Comparison of ENCODE assay signal across 1 cellular context in the genomic region with DNA sequence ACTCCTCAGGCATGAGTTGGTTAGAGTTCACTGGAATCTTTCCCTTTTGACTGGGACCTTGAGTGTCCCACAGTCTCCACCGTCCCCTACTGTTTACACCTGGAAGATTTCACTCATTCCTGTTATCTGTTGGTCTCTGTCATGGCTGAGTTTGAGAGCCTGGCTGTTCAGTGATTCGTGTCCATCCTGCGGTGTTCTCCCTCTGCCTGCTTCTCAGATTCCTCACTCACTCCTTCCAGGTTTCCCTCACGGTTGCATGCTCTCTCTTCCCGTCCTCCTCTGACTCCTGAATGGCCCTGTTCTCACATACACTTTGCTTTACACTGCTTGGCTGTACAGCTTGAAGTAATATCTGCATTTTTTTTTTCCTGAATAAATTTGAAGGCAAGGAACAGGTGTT.
TF ChIP-seq lines count a peak whose summit lies in the region.

No MANE protein-coding gene starts in this region.

TF ChIP-seq in GM23338, 12 proteins besides CTCF, POLR2A, EP300 and RAD21 (continued from another document):
- TF ChIP-seq, protein P1, sequence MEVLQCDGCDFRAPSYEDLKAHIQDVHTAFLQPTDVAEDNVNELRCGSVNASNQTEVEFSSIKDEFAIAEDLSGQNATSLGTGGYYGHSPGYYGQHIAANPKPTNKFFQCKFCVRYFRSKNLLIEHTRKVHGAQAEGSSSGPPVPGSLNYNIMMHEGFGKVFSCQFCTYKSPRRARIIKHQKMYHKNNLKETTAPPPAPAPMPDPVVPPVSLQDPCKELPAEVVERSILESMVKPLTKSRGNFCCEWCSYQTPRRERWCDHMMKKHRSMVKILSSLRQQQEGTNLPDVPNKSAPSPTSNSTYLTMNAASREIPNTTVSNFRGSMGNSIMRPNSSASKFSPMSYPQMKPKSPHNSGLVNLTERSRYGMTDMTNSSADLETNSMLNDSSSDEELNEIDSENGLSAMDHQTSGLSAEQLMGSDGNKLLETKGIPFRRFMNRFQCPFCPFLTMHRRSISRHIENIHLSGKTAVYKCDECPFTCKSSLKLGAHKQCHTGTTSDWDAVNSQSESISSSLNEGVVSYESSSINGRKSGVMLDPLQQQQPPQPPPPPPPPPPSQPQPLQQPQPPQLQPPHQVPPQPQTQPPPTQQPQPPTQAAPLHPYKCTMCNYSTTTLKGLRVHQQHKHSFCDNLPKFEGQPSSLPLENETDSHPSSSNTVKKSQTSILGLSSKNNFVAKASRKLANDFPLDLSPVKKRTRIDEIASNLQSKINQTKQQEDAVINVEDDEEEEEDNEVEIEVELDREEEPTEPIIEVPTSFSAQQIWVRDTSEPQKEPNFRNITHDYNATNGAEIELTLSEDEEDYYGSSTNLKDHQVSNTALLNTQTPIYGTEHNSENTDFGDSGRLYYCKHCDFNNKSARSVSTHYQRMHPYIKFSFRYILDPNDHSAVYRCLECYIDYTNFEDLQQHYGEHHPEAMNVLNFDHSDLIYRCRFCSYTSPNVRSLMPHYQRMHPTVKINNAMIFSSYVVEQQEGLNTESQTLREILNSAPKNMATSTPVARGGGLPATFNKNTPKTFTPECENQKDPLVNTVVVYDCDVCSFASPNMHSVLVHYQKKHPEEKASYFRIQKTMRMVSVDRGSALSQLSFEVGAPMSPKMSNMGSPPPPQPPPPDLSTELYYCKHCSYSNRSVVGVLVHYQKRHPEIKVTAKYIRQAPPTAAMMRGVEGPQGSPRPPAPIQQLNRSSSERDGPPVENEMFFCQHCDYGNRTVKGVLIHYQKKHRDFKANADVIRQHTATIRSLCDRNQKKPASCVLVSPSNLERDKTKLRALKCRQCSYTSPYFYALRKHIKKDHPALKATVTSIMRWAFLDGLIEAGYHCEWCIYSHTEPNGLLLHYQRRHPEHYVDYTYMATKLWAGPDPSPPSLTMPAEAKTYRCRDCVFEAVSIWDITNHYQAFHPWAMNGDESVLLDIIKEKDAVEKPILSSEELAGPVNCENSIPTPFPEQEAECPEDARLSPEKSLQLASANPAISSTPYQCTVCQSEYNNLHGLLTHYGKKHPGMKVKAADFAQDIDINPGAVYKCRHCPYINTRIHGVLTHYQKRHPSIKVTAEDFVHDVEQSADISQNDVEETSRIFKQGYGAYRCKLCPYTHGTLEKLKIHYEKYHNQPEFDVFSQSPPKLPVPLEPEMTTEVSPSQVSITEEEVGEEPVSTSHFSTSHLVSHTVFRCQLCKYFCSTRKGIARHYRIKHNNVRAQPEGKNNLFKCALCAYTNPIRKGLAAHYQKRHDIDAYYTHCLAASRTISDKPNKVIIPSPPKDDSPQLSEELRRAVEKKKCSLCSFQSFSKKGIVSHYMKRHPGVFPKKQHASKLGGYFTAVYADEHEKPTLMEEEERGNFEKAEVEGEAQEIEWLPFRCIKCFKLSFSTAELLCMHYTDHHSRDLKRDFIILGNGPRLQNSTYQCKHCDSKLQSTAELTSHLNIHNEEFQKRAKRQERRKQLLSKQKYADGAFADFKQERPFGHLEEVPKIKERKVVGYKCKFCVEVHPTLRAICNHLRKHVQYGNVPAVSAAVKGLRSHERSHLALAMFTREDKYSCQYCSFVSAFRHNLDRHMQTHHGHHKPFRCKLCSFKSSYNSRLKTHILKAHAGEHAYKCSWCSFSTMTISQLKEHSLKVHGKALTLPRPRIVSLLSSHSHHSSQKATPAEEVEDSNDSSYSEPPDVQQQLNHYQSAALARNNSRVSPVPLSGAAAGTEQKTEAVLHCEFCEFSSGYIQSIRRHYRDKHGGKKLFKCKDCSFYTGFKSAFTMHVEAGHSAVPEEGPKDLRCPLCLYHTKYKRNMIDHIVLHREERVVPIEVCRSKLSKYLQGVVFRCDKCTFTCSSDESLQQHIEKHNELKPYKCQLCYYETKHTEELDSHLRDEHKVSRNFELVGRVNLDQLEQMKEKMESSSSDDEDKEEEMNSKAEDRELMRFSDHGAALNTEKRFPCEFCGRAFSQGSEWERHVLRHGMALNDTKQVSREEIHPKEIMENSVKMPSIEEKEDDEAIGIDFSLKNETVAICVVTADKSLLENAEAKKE (CRISPR knock-in tag; IDR thresholded peaks at IDR 0.05): no peak
- TF ChIP-seq, protein P2, sequence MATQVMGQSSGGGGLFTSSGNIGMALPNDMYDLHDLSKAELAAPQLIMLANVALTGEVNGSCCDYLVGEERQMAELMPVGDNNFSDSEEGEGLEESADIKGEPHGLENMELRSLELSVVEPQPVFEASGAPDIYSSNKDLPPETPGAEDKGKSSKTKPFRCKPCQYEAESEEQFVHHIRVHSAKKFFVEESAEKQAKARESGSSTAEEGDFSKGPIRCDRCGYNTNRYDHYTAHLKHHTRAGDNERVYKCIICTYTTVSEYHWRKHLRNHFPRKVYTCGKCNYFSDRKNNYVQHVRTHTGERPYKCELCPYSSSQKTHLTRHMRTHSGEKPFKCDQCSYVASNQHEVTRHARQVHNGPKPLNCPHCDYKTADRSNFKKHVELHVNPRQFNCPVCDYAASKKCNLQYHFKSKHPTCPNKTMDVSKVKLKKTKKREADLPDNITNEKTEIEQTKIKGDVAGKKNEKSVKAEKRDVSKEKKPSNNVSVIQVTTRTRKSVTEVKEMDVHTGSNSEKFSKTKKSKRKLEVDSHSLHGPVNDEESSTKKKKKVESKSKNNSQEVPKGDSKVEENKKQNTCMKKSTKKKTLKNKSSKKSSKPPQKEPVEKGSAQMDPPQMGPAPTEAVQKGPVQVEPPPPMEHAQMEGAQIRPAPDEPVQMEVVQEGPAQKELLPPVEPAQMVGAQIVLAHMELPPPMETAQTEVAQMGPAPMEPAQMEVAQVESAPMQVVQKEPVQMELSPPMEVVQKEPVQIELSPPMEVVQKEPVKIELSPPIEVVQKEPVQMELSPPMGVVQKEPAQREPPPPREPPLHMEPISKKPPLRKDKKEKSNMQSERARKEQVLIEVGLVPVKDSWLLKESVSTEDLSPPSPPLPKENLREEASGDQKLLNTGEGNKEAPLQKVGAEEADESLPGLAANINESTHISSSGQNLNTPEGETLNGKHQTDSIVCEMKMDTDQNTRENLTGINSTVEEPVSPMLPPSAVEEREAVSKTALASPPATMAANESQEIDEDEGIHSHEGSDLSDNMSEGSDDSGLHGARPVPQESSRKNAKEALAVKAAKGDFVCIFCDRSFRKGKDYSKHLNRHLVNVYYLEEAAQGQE (IDR thresholded peaks at IDR 0.05; ENCODE audit: unreplicated experiment): no peak
- TF ChIP-seq ZNF114 (CRISPR knock-in tag; IDR thresholded peaks at IDR 0.05) (no peak), CREB1 (CRISPR knock-in tag; IDR thresholded peaks at IDR 0.05; ENCODE audit: low read depth) (no peak), NANOG (IDR thresholded peaks at IDR 0.05; ENCODE audit: borderline replicate concordance) (no peak), EZH2 (IDR thresholded peaks at IDR 0.05; ENCODE audit: low read depth, unreplicated experiment) (no peak), JUNB (IDR thresholded peaks at IDR 0.05; ENCODE audit: unreplicated experiment) (no peak), POLR2AphosphoS5 (IDR thresholded peaks at IDR 0.05; ENCODE audit: low read depth) (no peak), ZNF331 (CRISPR knock-in tag; IDR thresholded peaks at IDR 0.05; ENCODE audit: low read depth) (no peak)
- TF ChIP-seq, protein P3, sequence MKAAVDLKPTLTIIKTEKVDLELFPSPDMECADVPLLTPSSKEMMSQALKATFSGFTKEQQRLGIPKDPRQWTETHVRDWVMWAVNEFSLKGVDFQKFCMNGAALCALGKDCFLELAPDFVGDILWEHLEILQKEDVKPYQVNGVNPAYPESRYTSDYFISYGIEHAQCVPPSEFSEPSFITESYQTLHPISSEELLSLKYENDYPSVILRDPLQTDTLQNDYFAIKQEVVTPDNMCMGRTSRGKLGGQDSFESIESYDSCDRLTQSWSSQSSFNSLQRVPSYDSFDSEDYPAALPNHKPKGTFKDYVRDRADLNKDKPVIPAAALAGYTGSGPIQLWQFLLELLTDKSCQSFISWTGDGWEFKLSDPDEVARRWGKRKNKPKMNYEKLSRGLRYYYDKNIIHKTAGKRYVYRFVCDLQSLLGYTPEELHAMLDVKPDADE (IDR thresholded peaks at IDR 0.05): no peak
